Comparison of ENCODE assay signal across 8 cellular contexts in the genomic region with DNA sequence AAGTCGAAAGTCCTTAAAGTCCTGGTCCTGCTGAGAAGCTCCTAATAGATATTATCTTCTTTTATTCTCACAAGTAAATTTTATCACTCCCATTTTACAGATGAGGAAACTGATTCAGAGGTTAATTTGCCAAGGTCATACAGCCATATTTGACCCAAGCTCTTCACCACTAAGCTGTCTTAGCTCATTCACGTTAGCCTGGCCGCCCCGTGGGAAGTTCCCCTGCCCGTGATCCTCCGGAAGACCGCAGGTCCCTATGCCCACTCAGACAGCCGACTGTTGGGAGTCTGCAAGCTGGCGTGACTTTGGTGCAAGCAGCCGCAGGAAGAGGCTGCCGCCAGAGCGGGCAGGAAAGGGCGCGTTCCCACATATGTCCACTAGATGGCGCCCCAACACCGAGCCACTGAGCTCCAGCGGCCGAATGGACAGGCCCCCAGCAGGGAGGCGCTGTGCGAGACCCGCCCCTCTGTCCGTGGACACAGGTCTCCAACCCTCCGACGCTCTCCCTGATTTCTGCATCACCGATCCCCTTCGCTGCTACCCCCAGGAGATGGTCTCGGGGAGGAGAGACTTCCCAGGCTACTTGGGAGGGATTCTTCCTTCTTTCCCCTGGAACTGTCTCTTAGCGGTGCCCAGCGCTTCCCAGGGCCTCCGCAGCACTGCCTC. TPM values are rescaled to one million over a fixed set of nuclear protein-coding genes. Genes with fewer than 3 reads are reported as not detected.
DNase-seq lines count a peak whose midpoint lies in the region; ATAC-seq and TF ChIP-seq lines count a peak whose summit lies in the region.

No MANE protein-coding gene starts in this region.

- POLR2A ChIA-PET in WTC11 (lab: Charles Lee): interaction anchor here (0.5 to 1.4 kb wide), 4 partner anchors 11 to 187 kb away, joined by 3 to 4 read pairs (median 4); a partner anchor contains a TSS

- H3K27ac ChIP-seq in 22Rv1 (no peak overlapping the region), mammary epithelial cell (ENCODE audit: insufficient read depth, low read depth, low read length) (no peak overlapping the region)

- peaks cover 4% of the 10 kb centered on the region for H3K4me1 ChIP-seq in mammary epithelial cell (ENCODE audit: insufficient read depth, low read length)

- BruUV-seq in mammary epithelial cell (replicated peaks; lab: Mats Ljungman, UMichigan): no TSS peak

- TF ChIP-seq CTCF in 22Rv1 (IDR thresholded peaks at IDR 0.05): peak; percentile 95
- peak; percentile 98 for TF ChIP-seq CTCF in GM13976 (IDR thresholded peaks at IDR 0.05; ENCODE audit: borderline replicate concordance, control extremely low read depth, extremely low read depth, insufficient read depth, missing control alignments)
- peak; percentile 99 for TF ChIP-seq CTCF in WTC11 (IDR thresholded peaks at IDR 0.05)
- peak; percentile 87 to 96 for TF ChIP-seq CTCF in mammary epithelial cell (conservative IDR thresholded peaks at IDR 0.05 in 1 of 2, IDR thresholded peaks at IDR 0.05 in 1 of 2; ENCODE audit: extremely low read depth in 1 of 2, insufficient read depth in 1 of 2, low read depth in 1 of 2, low read length in 2 of 2)

- peak overlapping the region in 2 of 3 experiments; percentile 35 to 47 for H3K4me3 ChIP-seq in mammary epithelial cell (replicated peaks in 1 of 3; ENCODE audit: insufficient read depth in 1 of 3, low read depth in 2 of 3, low read length in 3 of 3)

- no peaks in the 10 kb centered on the region for H3K9me3 Mint-ChIP-seq in WTC11
- H3K9me3 Mint-ChIP-seq in immature natural killer cell: no peaks in the 10 kb centered on the region

- H3K36me3 ChIP-seq in mammary epithelial cell (ENCODE audit: insufficient read depth, low read length): no peaks in the 10 kb centered on the region

- dilution Hi-C loops in mammary epithelial cell (cut with HindIII; ENCODE audit: low sequenced_read_pairs): loop anchor here (5.0 kb wide), 2 partner anchors 40 to 190 kb away; a partner anchor contains a TSS

- H3K27me3 Mint-ChIP-seq in WTC11 (ENCODE audit: low read depth) (peaks cover 10% of the 10 kb centered on the region), immature natural killer cell (ENCODE audit: low read depth in 3 of 3) (peaks cover 3 to 6% (median 6%) of the 10 kb centered on the region in 3 donors)

- H3K4me3 Mint-ChIP-seq in WTC11 (peak overlapping the region; percentile 69), immature natural killer cell (peak overlapping the region; percentile 56 to 84 (median 75))

- H3K4me1 Mint-ChIP-seq in WTC11 (peaks cover 30% of the 10 kb centered on the region), immature natural killer cell (peaks cover 11 to 12% of the 10 kb centered on the region in 2 donors)

- H3K27ac Mint-ChIP-seq in WTC11: no peak overlapping the region
- H3K27ac Mint-ChIP-seq in immature natural killer cell: peak overlapping the region in 1 of 6 donors; percentile 51

- H4K20me1 ChIP-seq in mammary epithelial cell (ENCODE audit: insufficient read depth, low read length): no peaks in the 10 kb centered on the region

- H3K27me3 ChIP-seq in mammary epithelial cell (ENCODE audit: insufficient read depth, low read length): no peaks in the 10 kb centered on the region

- WGBS in mammary epithelial cell (ENCODE audit: low coverage, missing lambda C conversion rate): 2% methylated on average over 18 of the region's 30 CpGs

- no peaks in the 10 kb centered on the region for H3K79me2 ChIP-seq in mammary epithelial cell (ENCODE audit: insufficient read depth, low read length)

- intact Hi-C loops in mammary epithelial cell (cut with micrococcal nuclease): loop anchor here (1.0 to 2.0 kb wide), 7 partner anchors 27 to 453 kb away; a partner anchor contains a TSS

- in situ Hi-C loops in GM13976 (cut with MboI; ENCODE audit: low sequenced_read_pairs, unreplicated experiment) (loop anchor here (10.0 to 25.0 kb wide), 3 partner anchors 183 to 445 kb away; a partner anchor contains a TSS), mammary epithelial cell (cut with MboI; ENCODE audit: low sequenced_read_pairs in 2 of 2) (loop anchor here (5.0 to 25.0 kb wide), 4 partner anchors 190 to 420 kb away; a partner anchor contains a TSS)

- DNase-seq in GM13976 (ENCODE audit: low spot score): peak; percentile 91
- peak; percentile 19 for DNase-seq in NCI-H2107 treated with DMSO at 0.1 percent for 48 hours (lab: John Stamatoyannopoulos, UW; ENCODE audit: unreplicated experiment)
- peak; percentile 93 for DNase-seq in WTC11 (ENCODE audit: low spot score)
- DNase-seq in mammary epithelial cell: peak; percentile 69
- DNase-seq in immature natural killer cell: peak; percentile 81 to 85 (median 82)
- DNase-seq in smooth muscle cell of the brain vasculature (ENCODE audit: low read depth, low spot score): peak; percentile 29

- H2AFZ ChIP-seq in mammary epithelial cell (ENCODE audit: low read depth, low read length): peak overlapping the region; percentile 77

- peak overlapping the region; percentile 86 for H3K4me2 ChIP-seq in mammary epithelial cell (ENCODE audit: insufficient read depth, low read depth, low read length)

- H3K36me3 Mint-ChIP-seq in WTC11: no peaks in the 10 kb centered on the region
- no peaks in the 10 kb centered on the region for H3K36me3 Mint-ChIP-seq in immature natural killer cell

- no peaks in the 10 kb centered on the region for H3K9me3 ChIP-seq in mammary epithelial cell (replicated peaks; ENCODE audit: insufficient read depth, low read length)

- no peak overlapping the region for H3K9ac ChIP-seq in mammary epithelial cell (ENCODE audit: insufficient read depth, low read length)

- CTCF ChIA-PET in WTC11 (lab: Charles Lee) (interaction anchor here (0.6 to 8.3 kb wide), 61 partner anchors 8 to 452 kb away, joined by 3 to 136 read pairs (median 4); a partner anchor contains a TSS), mammary epithelial cell (lab: Charles Lee; ENCODE audit: low non-redundant PET) (interaction anchor here (0.6 to 1.5 kb wide), 6 partner anchors 187 to 451 kb away, joined by 3 to 8 read pairs (median 6); no protein-coding TSS in a partner anchor)

- ATAC-seq in HG02885 (IDR thresholded peaks at IDR 0.05; ENCODE audit: poor library complexity, unreplicated experiment) (peak; percentile 90), WTC11 (peak; percentile 72)

TF ChIP-seq in WTC11, 78 proteins besides CTCF, POLR2A, EP300 and RAD21 (continues in another document):
- TF ChIP-seq, protein P1, sequence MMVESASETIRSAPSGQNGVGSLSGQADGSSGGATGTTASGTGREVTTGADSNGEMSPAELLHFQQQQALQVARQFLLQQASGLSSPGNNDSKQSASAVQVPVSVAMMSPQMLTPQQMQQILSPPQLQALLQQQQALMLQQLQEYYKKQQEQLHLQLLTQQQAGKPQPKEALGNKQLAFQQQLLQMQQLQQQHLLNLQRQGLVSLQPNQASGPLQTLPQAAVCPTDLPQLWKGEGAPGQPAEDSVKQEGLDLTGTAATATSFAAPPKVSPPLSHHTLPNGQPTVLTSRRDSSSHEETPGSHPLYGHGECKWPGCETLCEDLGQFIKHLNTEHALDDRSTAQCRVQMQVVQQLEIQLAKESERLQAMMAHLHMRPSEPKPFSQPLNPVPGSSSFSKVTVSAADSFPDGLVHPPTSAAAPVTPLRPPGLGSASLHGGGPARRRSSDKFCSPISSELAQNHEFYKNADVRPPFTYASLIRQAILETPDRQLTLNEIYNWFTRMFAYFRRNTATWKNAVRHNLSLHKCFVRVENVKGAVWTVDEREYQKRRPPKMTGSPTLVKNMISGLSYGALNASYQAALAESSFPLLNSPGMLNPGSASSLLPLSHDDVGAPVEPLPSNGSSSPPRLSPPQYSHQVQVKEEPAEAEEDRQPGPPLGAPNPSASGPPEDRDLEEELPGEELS (CRISPR knock-in tag; IDR thresholded peaks at IDR 0.05): no peak
- TF ChIP-seq SOX15 (CRISPR knock-in tag; IDR thresholded peaks at IDR 0.05): no peak
- no peak for TF ChIP-seq GABPB1 (CRISPR knock-in tag; IDR thresholded peaks at IDR 0.05)

RNA-seq across cellular contexts. Expression of a gene that starts 10.0 kb away (rescaled TPM):
- total RNA-seq in WTC11 (2021) (51.2 to 60.4 TPM (median 53.4 TPM) in 3 replicates), mammary epithelial cell (10 to 100 TPM in 1 of 2 donors, 1 to 10 TPM in 1; 6.0 to 10.0 TPM)
- polyA plus RNA-seq in mammary epithelial cell (6.0 TPM), immature natural killer cell (1 to 10 TPM in 1 of 3 donors, under 1 TPM in 1, not detected in 1; 0.68 to 1.3 TPM)
- 18.6 TPM for polyA minus RNA-seq in mammary epithelial cell

RNA-seq across cellular contexts. Expression of a gene that starts 40.8 kb away (rescaled TPM):
- 43.6 to 50.3 TPM (median 44.8 TPM) in 3 replicates for total RNA-seq in WTC11 (2021)
- 10 to 100 TPM; 23.7 to 32.0 TPM for total RNA-seq in mammary epithelial cell
- 12.3 TPM for polyA plus RNA-seq in mammary epithelial cell
- polyA minus RNA-seq in mammary epithelial cell: 17.2 TPM
- 10 to 100 TPM in 2 of 3 donors, 1 to 10 TPM in 1; 5.9 to 14.7 (median 10.9) TPM for polyA plus RNA-seq in immature natural killer cell

RNA-seq across cellular contexts. Expression of a gene that starts 55.2 kb away (rescaled TPM):
- total RNA-seq in WTC11 (2021) (19.3 to 23.8 TPM (median 21.4 TPM) in 3 replicates), mammary epithelial cell (10 to 100 TPM in 1 of 2 donors, 1 to 10 TPM in 1; 5.7 to 12.1 TPM)
- polyA plus RNA-seq in mammary epithelial cell (11.0 TPM), immature natural killer cell (1 to 10 TPM; 1.0 to 3.1 (median 1.5) TPM)
- polyA minus RNA-seq in mammary epithelial cell: 14.6 TPM

RNA-seq across cellular contexts. Expression of a gene that starts 55.4 kb away (rescaled TPM):
- total RNA-seq in WTC11 (2021) (84.7 to 96.2 TPM (median 94.5 TPM) in 3 replicates), mammary epithelial cell (10 to 100 TPM; 57.7 to 61.5 TPM)
- polyA plus RNA-seq in mammary epithelial cell (84.5 TPM), immature natural killer cell (100 to 1,000 TPM in 1 of 3 donors, 10 to 100 TPM in 2; 71.5 to 140 (median 80.6) TPM)
- polyA minus RNA-seq in mammary epithelial cell: 163 TPM

Comparison
In these comparisons a context has a peak if more than half of its experiments do, and no peak if none do; other contexts are left out.
1. DNase-seq: peak in every context shown above with its lines; median percentile 93 in WTC11; 91 in GM13976; 82 in immature natural killer cell; 69 in mammary epithelial cell; 29 in smooth muscle cell of the brain vasculature; 19 in NCI-H2107 treated with DMSO at 0.1 percent for 48 hours.